In genomic region chr12:29088611-29089219, GRCh38 we compare ENCODE assay signal across 9 cellular contexts.
A peak's percentile ranks its signal among the peaks of the same experiment; 100 is the strongest.
DNase-seq lines count a peak whose midpoint lies in the region; ATAC-seq, FAIRE-seq and TF ChIP-seq lines count a peak whose summit lies in the region.
"Had no signal": no experiment of that assay in that cellular context is flagged by ENCODE, and none has a peak within 500 bp of the region (broad histone marks: within the 10 kb centered on the region; RNA-seq: fewer than 3 reads in every experiment).

No MANE protein-coding gene starts in this region.

- CTCF ChIA-PET in CD8-positive, alpha-beta T cell (lab: Charles Lee): interaction anchor here (0.9 to 4.4 kb wide), 8 partner anchors 13 to 231 kb away, joined by 3 to 51 read pairs (median 4); no protein-coding TSS in a partner anchor

- H3K79me2 ChIP-seq in keratinocyte (ENCODE audit: control insufficient read depth, insufficient read depth, low read length): no peaks in the 10 kb centered on the region

- H3K27me3 Mint-ChIP-seq in CD8-positive, alpha-beta T cell (ENCODE audit: low read depth): no peaks in the 10 kb centered on the region
- peaks cover 27% of the 10 kb centered on the region for H3K27me3 Mint-ChIP-seq in T-helper 17 cell

- POLR2A ChIA-PET in CD8-positive, alpha-beta T cell (lab: Charles Lee): no interaction called here

- H3K27ac ChIP-seq in CD8-positive, alpha-beta T cell (ENCODE audit: low read depth, low read length): no peak overlapping the region
- H3K27ac ChIP-seq in keratinocyte (ENCODE audit: control insufficient read depth, insufficient read depth, low read length): no peak overlapping the region
- H3K27ac ChIP-seq in effector memory CD4-positive, alpha-beta T cell (ENCODE audit: insufficient read depth, low read length, poor library complexity, severe bottlenecking): no peak overlapping the region
- H3K27ac ChIP-seq: SJCRH30 had no signal

- no peaks in the 10 kb centered on the region for H3K36me3 Mint-ChIP-seq in CD8-positive, alpha-beta T cell
- peaks cover 2% of the 10 kb centered on the region for H3K36me3 Mint-ChIP-seq in T-helper 17 cell (ENCODE audit: low read depth)

- FAIRE-seq in keratinocyte (lab: Jason Lieb, UNC): peak; percentile 73

- intact Hi-C loops in CD8-positive, alpha-beta T cell (cut with DNase I, micrococcal nuclease): loop anchor here (1.0 to 5.0 kb wide), 3 partner anchors 229 to 1719 kb away; no protein-coding TSS in a partner anchor

- no peak overlapping the region for H3K4me3 Mint-ChIP-seq in CD8-positive, alpha-beta T cell
- no peak overlapping the region for H3K4me3 Mint-ChIP-seq in T-helper 17 cell

- DNase-seq in CD8-positive, alpha-beta T cell: no peak
- DNase-seq in Jurkat, Clone E6-1 (ENCODE audit: low read depth, low spot score): peak; percentile 17
- DNase-seq in T-helper 17 cell (no peak), keratinocyte (ENCODE audit: low read depth, low spot score) (no peak)
- no peak for DNase-seq in activated CD4-positive, CD25-positive, alpha-beta regulatory T cell treated with anti-CD3 and anti-CD28 coated beads, Interleukin-2, amount 50 U/mL, for 72 hours
- no peak for DNase-seq in effector memory CD4-positive, alpha-beta T cell

- dilution Hi-C loops in keratinocyte (cut with MboI; ENCODE audit: extremely low pct_ligation_motif_present, low sequenced_read_pairs): no loop called here

- H3K27ac Mint-ChIP-seq in CD8-positive, alpha-beta T cell: no peak overlapping the region
- no peak overlapping the region for H3K27ac Mint-ChIP-seq in T-helper 17 cell

- no peaks in the 10 kb centered on the region for H3K27me3 ChIP-seq in CD8-positive, alpha-beta T cell (ENCODE audit: insufficient read depth, low read length)
- no peaks in the 10 kb centered on the region for H3K27me3 ChIP-seq in keratinocyte (ENCODE audit: control insufficient read depth, extremely low read depth, insufficient read depth, low read length)
- no peaks in the 10 kb centered on the region for H3K27me3 ChIP-seq in effector memory CD4-positive, alpha-beta T cell (replicated peaks; ENCODE audit: control insufficient read depth, insufficient read depth, low read length, poor library complexity, severe bottlenecking)
- H3K27me3 ChIP-seq: SJCRH30 had no signal

- H3K4me1 Mint-ChIP-seq in CD8-positive, alpha-beta T cell (ENCODE audit: low read depth): peaks cover 2% of the 10 kb centered on the region
- H3K4me1 Mint-ChIP-seq in T-helper 17 cell: peaks cover 6% of the 10 kb centered on the region

- no peaks in the 10 kb centered on the region for H4K20me1 ChIP-seq in keratinocyte (ENCODE audit: control insufficient read depth, extremely low read depth, insufficient read depth, low read length)

- no peak overlapping the region for H3K9ac ChIP-seq in keratinocyte (ENCODE audit: control insufficient read depth, extremely low read depth, insufficient read depth, low read length)

- H3K4me2 ChIP-seq in keratinocyte (ENCODE audit: control insufficient read depth, extremely low read depth, insufficient read depth, low read depth, low read length): no peak overlapping the region

- no peaks in the 10 kb centered on the region for H3K9me3 Mint-ChIP-seq in CD8-positive, alpha-beta T cell

- H3K9me1 ChIP-seq in keratinocyte (ENCODE audit: control insufficient read depth, extremely low read depth, insufficient read depth, low read length): no peaks in the 10 kb centered on the region

- H2AFZ ChIP-seq in keratinocyte (ENCODE audit: control insufficient read depth, low read length): no peak overlapping the region

- no peak overlapping the region for H3K4me3 ChIP-seq in CD8-positive, alpha-beta T cell (ENCODE audit: low read depth, low read length)
- H3K4me3 ChIP-seq in Jurkat, Clone E6-1 (ENCODE audit: low read length): no peak overlapping the region
- H3K4me3 ChIP-seq in keratinocyte (ENCODE audit: control insufficient read depth in 2 of 3, extremely low read depth in 1 of 3, insufficient read depth in 2 of 3, low read depth in 1 of 3, low read length in 3 of 3): no peak overlapping the region
- no peak overlapping the region for H3K4me3 ChIP-seq in effector memory CD4-positive, alpha-beta T cell (ENCODE audit: insufficient read depth, low read depth, low read length, poor library complexity, severe bottlenecking)
- H3K4me3 ChIP-seq: SJCRH30 had no signal

- no peaks in the 10 kb centered on the region for H3K36me3 ChIP-seq in CD8-positive, alpha-beta T cell (ENCODE audit: insufficient read depth, low read length)
- no peaks in the 10 kb centered on the region for H3K36me3 ChIP-seq in keratinocyte (ENCODE audit: control insufficient read depth in 2 of 2, extremely low read depth in 1 of 2, insufficient read depth in 2 of 2, low read length in 2 of 2)
- H3K36me3 ChIP-seq in effector memory CD4-positive, alpha-beta T cell (ENCODE audit: control insufficient read depth, insufficient read depth, low read length): no peaks in the 10 kb centered on the region
- H3K36me3 ChIP-seq: SJCRH30 had no signal

- peak; percentile 36 for ATAC-seq in CD8-positive, alpha-beta T cell
- ATAC-seq in T-helper 17 cell (peak; percentile 44), HG03571 (IDR thresholded peaks at IDR 0.05; ENCODE audit: unreplicated experiment) (no peak), GM21381 (IDR thresholded peaks at IDR 0.05; ENCODE audit: unreplicated experiment) (no peak)

- peak; percentile 64 for TF ChIP-seq CTCF in CD8-positive, alpha-beta T cell (IDR thresholded peaks at IDR 0.05)
- TF ChIP-seq CTCF in keratinocyte (optimal IDR thresholded peaks at IDR 0.05 in 1 of 3, IDR thresholded peaks at IDR 0.05 in 1 of 3, conservative IDR thresholded peaks at IDR 0.05 in 1 of 3; ENCODE audit: extremely low read depth in 1 of 3, insufficient read depth in 2 of 3, low read length in 3 of 3): peak in 2 of 3 experiments; percentile 34 to 47

- no peaks in the 10 kb centered on the region for H3K9me3 ChIP-seq in CD8-positive, alpha-beta T cell (ENCODE audit: low read length)
- H3K9me3 ChIP-seq in T-helper 17 cell (ENCODE audit: control insufficient read depth, low read length, poor library complexity, severe bottlenecking): no peaks in the 10 kb centered on the region
- H3K9me3 ChIP-seq in keratinocyte (ENCODE audit: control insufficient read depth, low read depth, low read length): no peaks in the 10 kb centered on the region
- H3K9me3 ChIP-seq in effector memory CD4-positive, alpha-beta T cell (ENCODE audit: control insufficient read depth, low read length): no peaks in the 10 kb centered on the region

- H3K4me1 ChIP-seq in CD8-positive, alpha-beta T cell (ENCODE audit: insufficient read depth, low read length): no peaks in the 10 kb centered on the region
- H3K4me1 ChIP-seq in keratinocyte (ENCODE audit: control insufficient read depth, extremely low read depth, insufficient read depth, low read length): no peaks in the 10 kb centered on the region
- no peaks in the 10 kb centered on the region for H3K4me1 ChIP-seq in effector memory CD4-positive, alpha-beta T cell (ENCODE audit: control insufficient read depth, insufficient read depth, low read length, poor library complexity, severe bottlenecking)
- H3K4me1 ChIP-seq: SJCRH30 had no signal

Comparison
In these comparisons a context has a peak if more than half of its experiments do, and no peak if none do; other contexts are left out.
1. ATAC-seq: peak in CD8-positive, alpha-beta T cell (single experiment) and T-helper 17 cell (single experiment); none in HG03571 (single experiment) and GM21381 (single experiment).